ENCODE assay signal across 2 cellular contexts in genomic region chr6:132496519-132497180, GRCh38.
TF ChIP-seq lines count a peak whose summit lies in the region.

No MANE protein-coding gene starts in this region.

TF ChIP-seq in GM12891, 5 proteins besides CTCF, POLR2A, EP300 and RAD21:
- TF ChIP-seq POU2F2 (IDR thresholded peaks at IDR 0.05; ENCODE audit: low read depth, low read length), result no peak

TF ChIP-seq in GM12878, 131 proteins besides CTCF, POLR2A, EP300 and RAD21:
- TF ChIP-seq NRF1 (conservative IDR thresholded peaks at IDR 0.05; ENCODE audit: low read depth, low read length) (no peak), TAF1 (IDR thresholded peaks at IDR 0.05; ENCODE audit: borderline replicate concordance, low read depth, low read length) (no peak), HDAC6 (IDR thresholded peaks at IDR 0.05; ENCODE audit: unreplicated experiment) (no peak), YBX1 (IDR thresholded peaks at IDR 0.05) (no peak), SMC3 (IDR thresholded peaks at IDR 0.05; ENCODE audit: borderline replicate concordance, low read length) (no peak), HCFC1 (IDR thresholded peaks at IDR 0.05; ENCODE audit: low read length) (no peak), BCL11A (IDR thresholded peaks at IDR 0.05; ENCODE audit: low read depth, low read length) (no peak), CHD2 (IDR thresholded peaks at IDR 0.05; ENCODE audit: borderline replicate concordance, low read depth, low read length) (no peak), NR2C2 (IDR thresholded peaks at IDR 0.05; ENCODE audit: borderline replicate concordance, control insufficient read depth, insufficient read length, low read depth) (no peak), REST (IDR thresholded peaks at IDR 0.05; ENCODE audit: low read depth, low read length) (no peak), IKZF2 (IDR thresholded peaks at IDR 0.05) (no peak)
- TF ChIP-seq, protein P1, sequence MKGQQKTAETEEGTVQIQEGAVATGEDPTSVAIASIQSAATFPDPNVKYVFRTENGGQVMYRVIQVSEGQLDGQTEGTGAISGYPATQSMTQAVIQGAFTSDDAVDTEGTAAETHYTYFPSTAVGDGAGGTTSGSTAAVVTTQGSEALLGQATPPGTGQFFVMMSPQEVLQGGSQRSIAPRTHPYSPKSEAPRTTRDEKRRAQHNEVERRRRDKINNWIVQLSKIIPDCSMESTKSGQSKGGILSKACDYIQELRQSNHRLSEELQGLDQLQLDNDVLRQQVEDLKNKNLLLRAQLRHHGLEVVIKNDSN (IDR thresholded peaks at IDR 0.05; ENCODE audit: borderline replicate concordance, extremely low read length, insufficient read depth, low read depth, low read length), result no peak
- TF ChIP-seq, protein P2, sequence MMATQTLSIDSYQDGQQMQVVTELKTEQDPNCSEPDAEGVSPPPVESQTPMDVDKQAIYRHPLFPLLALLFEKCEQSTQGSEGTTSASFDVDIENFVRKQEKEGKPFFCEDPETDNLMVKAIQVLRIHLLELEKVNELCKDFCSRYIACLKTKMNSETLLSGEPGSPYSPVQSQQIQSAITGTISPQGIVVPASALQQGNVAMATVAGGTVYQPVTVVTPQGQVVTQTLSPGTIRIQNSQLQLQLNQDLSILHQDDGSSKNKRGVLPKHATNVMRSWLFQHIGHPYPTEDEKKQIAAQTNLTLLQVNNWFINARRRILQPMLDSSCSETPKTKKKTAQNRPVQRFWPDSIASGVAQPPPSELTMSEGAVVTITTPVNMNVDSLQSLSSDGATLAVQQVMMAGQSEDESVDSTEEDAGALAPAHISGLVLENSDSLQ (IDR thresholded peaks at IDR 0.05), result no peak
- TF ChIP-seq, protein P3, sequence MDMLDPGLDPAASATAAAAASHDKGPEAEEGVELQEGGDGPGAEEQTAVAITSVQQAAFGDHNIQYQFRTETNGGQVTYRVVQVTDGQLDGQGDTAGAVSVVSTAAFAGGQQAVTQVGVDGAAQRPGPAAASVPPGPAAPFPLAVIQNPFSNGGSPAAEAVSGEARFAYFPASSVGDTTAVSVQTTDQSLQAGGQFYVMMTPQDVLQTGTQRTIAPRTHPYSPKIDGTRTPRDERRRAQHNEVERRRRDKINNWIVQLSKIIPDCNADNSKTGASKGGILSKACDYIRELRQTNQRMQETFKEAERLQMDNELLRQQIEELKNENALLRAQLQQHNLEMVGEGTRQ (IDR thresholded peaks at IDR 0.05; ENCODE audit: borderline replicate concordance, low read depth, low read length), result no peak
